In genomic region chr16:19748389-19749110, GRCh38 we compare ENCODE assay signal across 1 cellular context.
A peak's percentile ranks its signal among the peaks of the same experiment; 100 is the strongest.
TF ChIP-seq lines count a peak whose summit lies in the region.

No MANE protein-coding gene starts in this region.

TF ChIP-seq in K562, 482 proteins besides CTCF, POLR2A, EP300 and RAD21:
- no peak for TF ChIP-seq ZNF280B (CRISPR knock-in tag; IDR thresholded peaks at IDR 0.05)
- TF ChIP-seq HDAC8 (tag; IDR thresholded peaks at IDR 0.05), result no peak
- TF ChIP-seq PBX2 (CRISPR knock-in tag; IDR thresholded peaks at IDR 0.05; ENCODE audit: low read depth), result no peak
- no peak for TF ChIP-seq PBX2 (tag; conservative IDR thresholded peaks at IDR 0.05; ENCODE audit: low read depth)
- TF ChIP-seq NFIC (IDR thresholded peaks at IDR 0.05), result 0 out of 2 replicates have a peak, but pooled peaks have one; percentile 9
